In genomic region chr5:169201597-169201996, GRCh38 we compare ENCODE assay signal across 17 cellular contexts.
"Had no signal": no experiment of that assay in that cellular context is flagged by ENCODE, and none has a peak within 500 bp of the region (broad histone marks: within the 10 kb centered on the region; RNA-seq: fewer than 3 reads in every experiment).

No MANE protein-coding gene starts in this region.

- H3K27ac ChIP-seq: body of pancreas, colonic mucosa, esophagus squamous epithelium, tibial nerve, uterus, WERI-Rb-1 had no signal

- H3K27me3 ChIP-seq: body of pancreas, colonic mucosa, esophagus squamous epithelium, tibial nerve, uterus had no signal

- H3K4me1 ChIP-seq: body of pancreas, colonic mucosa, esophagus squamous epithelium, uterus had no signal

- DNase-seq: activated CD4-positive, alpha-beta T cell treated with anti-CD3 and anti-CD28 coated beads, Interleukin-2, amount 50 U/mL, for 48 hours; activated gamma-delta T cell; activated T-cell treated with anti-CD3 and anti-CD28 coated beads, Interleukin-2, amount 50 U/mL, for 24 hours; amniotic stem cell; body of pancreas; colonic mucosa; esophagus squamous epithelium; foreskin melanocyte; mesendoderm; nucleus accumbens; substantia nigra; uterus; WERI-Rb-1 had no signal

- H3K9me3 ChIP-seq: colonic mucosa, uterus had no signal

- H3K36me3 ChIP-seq: colonic mucosa, esophagus squamous epithelium, tibial nerve, uterus, WERI-Rb-1 had no signal

- H3K4me3 ChIP-seq: body of pancreas, colonic mucosa, esophagus squamous epithelium, tibial nerve, uterus had no signal

- ATAC-seq: activated naive CD4-positive, alpha-beta T cell treated with anti-CD3 and anti-CD28 coated beads, Interleukin-2, amount 50 U/mL, for 72 hours; body of pancreas; natural killer cell treated with Interleukin-12 subunit alpha and Interleukin-12 subunit beta and Interleukin-15 and Interleukin-18, amount 100 ng/mL, for 72 hours; stimulated activated memory B cell treated with anti-CD40 and anti-IgM and Interleukin-4, amounts not matched to agents 10 μg/mL and 1 μg/mL and 100 μg/mL, for 72 hours had no signal
